Comparison of ENCODE assay signal across 23 cellular contexts in genomic region chr1:58571616-58572015, GRCh38. TPM values are rescaled to one million over a fixed set of nuclear protein-coding genes. Genes with fewer than 3 reads are reported as not detected.
"Had no signal": no experiment of that assay in that cellular context is flagged by ENCODE, and none has a peak within 500 bp of the region (broad histone marks: within the 10 kb centered on the region; RNA-seq: fewer than 3 reads in every experiment).

No MANE protein-coding gene starts in this region.

- ATAC-seq: activated CD8-positive, alpha-beta T cell treated with anti-CD3 and anti-CD28 coated beads for 36 hours; activated naive CD4-positive, alpha-beta T cell treated with anti-CD3 and anti-CD28 coated beads, Interleukin-2, amount 50 U/mL, for 72 hours; left cardiac atrium; natural killer cell; right lobe of liver; T-cell had no signal

- DNase-seq: activated B cell treated with CpG ODN at 0.5 μM for 24 hours; activated CD4-positive, alpha-beta T cell treated with anti-CD3 and anti-CD28 coated beads, Interleukin-2, amount 50 U/mL, for 1 hour; activated CD8-positive, alpha-beta T cell treated with anti-CD3 and anti-CD28 coated beads for 36 hours; activated T-cell treated with anti-CD3 and anti-CD28 coated beads, Interleukin-2, amount 50 U/mL, for 48 hours; endodermal cell; glutamatergic neuron; left cardiac atrium; natural killer cell; right lobe of liver; stimulated activated CD4-positive, alpha-beta T cell treated with anti-CD3 and anti-CD28 coated beads, Interleukin-2, amount 100 ng/mL, for 48 hours; stimulated activated naive CD4-positive, alpha-beta T cell treated with Interleukin-2 at 50 U/mL for 16 hours; T-cell; testis; transverse colon; uterus had no signal

- H3K36me3 ChIP-seq: esophagus muscularis mucosa, neural progenitor cell, right lobe of liver, transverse colon, uterus had no signal

- H3K27ac ChIP-seq: esophagus muscularis mucosa, neural progenitor cell, right lobe of liver, testis, transverse colon, uterus had no signal

- H3K27ac Mint-ChIP-seq: activated B cell treated with CpG ODN at 0.5 μM for 24 hours; activated CD8-positive, alpha-beta T cell treated with anti-CD3 and anti-CD28 coated beads for 36 hours; activated naive CD4-positive, alpha-beta T cell treated with anti-CD3 and anti-CD28 coated beads, Interleukin-2, amount 50 U/mL, for 72 hours; activated T-helper 2 cell treated with anti-CD3 and anti-CD28 coated beads, Interferon-gamma antibody, Interleukin-2, Interleukin-4, amounts not matched to agents 10 μg/mL and 5 μg/mL and 100 μg/mL, durations not matched to agents 14 hours and 24 hours and 36 hours; dendritic cell treated with granulocyte-macrophage colony-stimulating factor and Interleukin-4, amounts not matched to agents 40 ng/mL and 50 ng/mL, for 4 days; endodermal cell; memory B cell; natural killer cell; T-cell had no signal

- H3K36me3 Mint-ChIP-seq: natural killer cell, T-cell had no signal

- H3K4me3 Mint-ChIP-seq: activated B cell treated with CpG ODN at 0.5 μM for 24 hours; activated CD8-positive, alpha-beta T cell treated with anti-CD3 and anti-CD28 coated beads for 36 hours; central memory CD8-positive, alpha-beta T cell; dendritic cell treated with granulocyte-macrophage colony-stimulating factor and Interleukin-4, amounts not matched to agents 40 ng/mL and 50 ng/mL, for 4 days; endodermal cell; memory B cell; natural killer cell; neural progenitor cell; T-cell had no signal

- H3K4me3 ChIP-seq: esophagus muscularis mucosa, neural progenitor cell, right lobe of liver, testis, transverse colon, uterus had no signal

- H3K9me3 ChIP-seq: esophagus muscularis mucosa, right lobe of liver, testis, transverse colon, uterus had no signal

- H3K9me3 Mint-ChIP-seq: activated B cell treated with CpG ODN at 0.5 μM for 24 hours; activated CD8-positive, alpha-beta T cell treated with anti-CD3 and anti-CD28 coated beads for 36 hours; activated naive CD4-positive, alpha-beta T cell treated with anti-CD3 and anti-CD28 coated beads, Interleukin-2, amount 50 U/mL, for 72 hours; activated T-helper 2 cell treated with anti-CD3 and anti-CD28 coated beads, Interferon-gamma antibody, Interleukin-2, Interleukin-4, amounts not matched to agents 10 μg/mL and 5 μg/mL and 100 μg/mL, durations not matched to agents 14 hours and 24 hours and 36 hours; central memory CD8-positive, alpha-beta T cell; dendritic cell treated with granulocyte-macrophage colony-stimulating factor and Interleukin-4, amounts not matched to agents 40 ng/mL and 50 ng/mL, for 4 days; memory B cell; natural killer cell; T-cell had no signal

- H3K27me3 ChIP-seq: testis, uterus had no signal

RNA-seq across cellular contexts. Expression of gene TACSTD2, which starts 5.4 kb away (rescaled TPM):
- total RNA-seq: activated B cell treated with CpG ODN at 0.5 μM for 24 hours; T-helper 2 cell treated with Interferon-gamma antibody and Interleukin-4, amounts not matched to agents 100 ng/mL and 5 ng/mL, for 36 hours had no signal
